Comparison of ENCODE assay signal across 9 cellular contexts in the genomic region with DNA sequence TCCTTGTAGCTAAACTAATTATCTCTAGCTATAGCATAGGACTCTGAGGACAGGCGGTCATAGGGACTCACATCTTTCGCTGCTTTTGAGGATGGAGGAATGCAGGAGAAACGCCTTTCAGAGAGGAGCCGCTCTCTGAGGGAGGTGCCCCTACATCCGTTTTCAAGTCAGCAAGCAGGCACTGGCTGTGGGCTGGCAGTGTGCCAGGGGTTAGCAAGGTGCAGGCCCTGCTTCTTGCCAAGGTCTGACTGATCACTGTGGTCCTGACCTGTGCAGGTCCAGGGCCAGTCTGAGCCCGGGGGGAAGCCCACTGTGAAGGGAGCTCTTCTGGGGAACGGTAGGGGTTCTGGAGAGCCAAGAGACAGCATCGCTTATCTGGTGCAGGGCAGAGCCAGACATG.
DNase-seq lines count a peak whose midpoint lies in the region; ATAC-seq lines count a peak whose summit lies in the region.
"Had no signal": no experiment of that assay in that cellular context is flagged by ENCODE, and none has a peak within 500 bp of the region (broad histone marks: within the 10 kb centered on the region; RNA-seq: fewer than 3 reads in every experiment).

No MANE protein-coding gene starts in this region.

- ATAC-seq in GM18498 (IDR thresholded peaks at IDR 0.05; ENCODE audit: unreplicated experiment) = no peak

- DNase-seq in DMS53 (lab: John Stamatoyannopoulos, UW) (peak; percentile 39), DMS53 treated with DMSO at 0.1 percent for 48 hours (lab: John Stamatoyannopoulos, UW; ENCODE audit: unreplicated experiment) (no peak), kidney tubule cell (ENCODE audit: low spot score) (peak; percentile 88), islet precursor cell (no peak), NOMO-1 treated with DMSO at 0.1 percent for 48 hours (lab: John Stamatoyannopoulos, UW; ENCODE audit: unreplicated experiment) (no peak)
- DNase-seq in activated T-cell treated with anti-CD3 and anti-CD28 coated beads, Interleukin-2, amount 50 U/mL, for 1 hour = peak; percentile 79
- peak; percentile 66 for DNase-seq in stimulated activated naive CD4-positive, alpha-beta T cell treated with Interleukin-2 at 50 U/mL for 16 hours (lab: John Stamatoyannopoulos, UW)
- DNase-seq: 8988T had no signal

Comparison
In these comparisons a context has a peak if more than half of its experiments do, and no peak if none do; other contexts are left out.
1. DNase-seq: peak in DMS53 (single experiment), activated T-cell treated with anti-CD3 and anti-CD28 coated beads, Interleukin-2, amount 50 U/mL, for 1 hour (single experiment), kidney tubule cell (single experiment) and stimulated activated naive CD4-positive, alpha-beta T cell treated with Interleukin-2 at 50 U/mL for 16 hours (single experiment); none in DMS53 treated with DMSO at 0.1 percent for 48 hours (single experiment), islet precursor cell (single experiment) and NOMO-1 treated with DMSO at 0.1 percent for 48 hours (single experiment).